Comparison of ENCODE assay signal across 1 cellular context in the genomic region with DNA sequence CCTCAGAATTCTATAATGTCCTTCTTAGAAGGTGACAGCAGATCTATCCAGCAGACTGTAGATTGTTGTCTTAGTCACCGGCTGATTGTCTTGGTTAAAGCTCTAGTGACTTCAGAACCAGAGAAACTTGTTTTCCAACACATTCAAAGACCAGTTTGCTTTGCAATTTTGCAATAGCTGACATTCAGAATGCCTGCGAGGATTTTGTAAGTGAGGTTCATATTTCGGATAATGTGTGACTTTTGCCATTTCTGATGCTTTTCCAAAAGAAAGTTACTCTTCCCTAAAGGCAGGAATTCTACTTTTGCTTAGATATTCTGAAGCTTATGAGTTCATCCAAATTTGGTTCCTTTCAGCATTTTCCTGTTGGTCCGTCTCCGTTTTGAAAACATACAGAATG.
TF ChIP-seq lines count a peak whose summit lies in the region.

No MANE protein-coding gene starts in this region.

TF ChIP-seq in WTC11, 78 proteins besides CTCF, POLR2A, EP300 and RAD21 (continued from another document):
- TF ChIP-seq, protein P1, sequence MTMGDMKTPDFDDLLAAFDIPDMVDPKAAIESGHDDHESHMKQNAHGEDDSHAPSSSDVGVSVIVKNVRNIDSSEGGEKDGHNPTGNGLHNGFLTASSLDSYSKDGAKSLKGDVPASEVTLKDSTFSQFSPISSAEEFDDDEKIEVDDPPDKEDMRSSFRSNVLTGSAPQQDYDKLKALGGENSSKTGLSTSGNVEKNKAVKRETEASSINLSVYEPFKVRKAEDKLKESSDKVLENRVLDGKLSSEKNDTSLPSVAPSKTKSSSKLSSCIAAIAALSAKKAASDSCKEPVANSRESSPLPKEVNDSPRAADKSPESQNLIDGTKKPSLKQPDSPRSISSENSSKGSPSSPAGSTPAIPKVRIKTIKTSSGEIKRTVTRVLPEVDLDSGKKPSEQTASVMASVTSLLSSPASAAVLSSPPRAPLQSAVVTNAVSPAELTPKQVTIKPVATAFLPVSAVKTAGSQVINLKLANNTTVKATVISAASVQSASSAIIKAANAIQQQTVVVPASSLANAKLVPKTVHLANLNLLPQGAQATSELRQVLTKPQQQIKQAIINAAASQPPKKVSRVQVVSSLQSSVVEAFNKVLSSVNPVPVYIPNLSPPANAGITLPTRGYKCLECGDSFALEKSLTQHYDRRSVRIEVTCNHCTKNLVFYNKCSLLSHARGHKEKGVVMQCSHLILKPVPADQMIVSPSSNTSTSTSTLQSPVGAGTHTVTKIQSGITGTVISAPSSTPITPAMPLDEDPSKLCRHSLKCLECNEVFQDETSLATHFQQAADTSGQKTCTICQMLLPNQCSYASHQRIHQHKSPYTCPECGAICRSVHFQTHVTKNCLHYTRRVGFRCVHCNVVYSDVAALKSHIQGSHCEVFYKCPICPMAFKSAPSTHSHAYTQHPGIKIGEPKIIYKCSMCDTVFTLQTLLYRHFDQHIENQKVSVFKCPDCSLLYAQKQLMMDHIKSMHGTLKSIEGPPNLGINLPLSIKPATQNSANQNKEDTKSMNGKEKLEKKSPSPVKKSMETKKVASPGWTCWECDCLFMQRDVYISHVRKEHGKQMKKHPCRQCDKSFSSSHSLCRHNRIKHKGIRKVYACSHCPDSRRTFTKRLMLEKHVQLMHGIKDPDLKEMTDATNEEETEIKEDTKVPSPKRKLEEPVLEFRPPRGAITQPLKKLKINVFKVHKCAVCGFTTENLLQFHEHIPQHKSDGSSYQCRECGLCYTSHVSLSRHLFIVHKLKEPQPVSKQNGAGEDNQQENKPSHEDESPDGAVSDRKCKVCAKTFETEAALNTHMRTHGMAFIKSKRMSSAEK (CRISPR knock-in tag; IDR thresholded peaks at IDR 0.05; ENCODE audit: borderline replicate concordance): no peak
- TF ChIP-seq CBFB (CRISPR knock-in tag; IDR thresholded peaks at IDR 0.05; ENCODE audit: low read depth) (no peak), GABPB1 (CRISPR knock-in tag; IDR thresholded peaks at IDR 0.05) (no peak), JAZF1 (CRISPR knock-in tag; IDR thresholded peaks at IDR 0.05) (no peak), ZNF396 (CRISPR knock-in tag; IDR thresholded peaks at IDR 0.05; ENCODE audit: borderline replicate concordance) (no peak), ZNF416 (CRISPR knock-in tag; IDR thresholded peaks at IDR 0.05) (no peak)
- TF ChIP-seq, protein P2, sequence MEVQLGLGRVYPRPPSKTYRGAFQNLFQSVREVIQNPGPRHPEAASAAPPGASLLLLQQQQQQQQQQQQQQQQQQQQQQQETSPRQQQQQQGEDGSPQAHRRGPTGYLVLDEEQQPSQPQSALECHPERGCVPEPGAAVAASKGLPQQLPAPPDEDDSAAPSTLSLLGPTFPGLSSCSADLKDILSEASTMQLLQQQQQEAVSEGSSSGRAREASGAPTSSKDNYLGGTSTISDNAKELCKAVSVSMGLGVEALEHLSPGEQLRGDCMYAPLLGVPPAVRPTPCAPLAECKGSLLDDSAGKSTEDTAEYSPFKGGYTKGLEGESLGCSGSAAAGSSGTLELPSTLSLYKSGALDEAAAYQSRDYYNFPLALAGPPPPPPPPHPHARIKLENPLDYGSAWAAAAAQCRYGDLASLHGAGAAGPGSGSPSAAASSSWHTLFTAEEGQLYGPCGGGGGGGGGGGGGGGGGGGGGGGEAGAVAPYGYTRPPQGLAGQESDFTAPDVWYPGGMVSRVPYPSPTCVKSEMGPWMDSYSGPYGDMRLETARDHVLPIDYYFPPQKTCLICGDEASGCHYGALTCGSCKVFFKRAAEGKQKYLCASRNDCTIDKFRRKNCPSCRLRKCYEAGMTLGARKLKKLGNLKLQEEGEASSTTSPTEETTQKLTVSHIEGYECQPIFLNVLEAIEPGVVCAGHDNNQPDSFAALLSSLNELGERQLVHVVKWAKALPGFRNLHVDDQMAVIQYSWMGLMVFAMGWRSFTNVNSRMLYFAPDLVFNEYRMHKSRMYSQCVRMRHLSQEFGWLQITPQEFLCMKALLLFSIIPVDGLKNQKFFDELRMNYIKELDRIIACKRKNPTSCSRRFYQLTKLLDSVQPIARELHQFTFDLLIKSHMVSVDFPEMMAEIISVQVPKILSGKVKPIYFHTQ (CRISPR knock-in tag; IDR thresholded peaks at IDR 0.05): no peak
- TF ChIP-seq, protein P3, sequence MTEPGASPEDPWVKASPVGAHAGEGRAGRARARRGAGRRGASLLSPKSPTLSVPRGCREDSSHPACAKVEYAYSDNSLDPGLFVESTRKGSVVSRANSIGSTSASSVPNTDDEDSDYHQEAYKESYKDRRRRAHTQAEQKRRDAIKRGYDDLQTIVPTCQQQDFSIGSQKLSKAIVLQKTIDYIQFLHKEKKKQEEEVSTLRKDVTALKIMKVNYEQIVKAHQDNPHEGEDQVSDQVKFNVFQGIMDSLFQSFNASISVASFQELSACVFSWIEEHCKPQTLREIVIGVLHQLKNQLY (CRISPR knock-in tag; IDR thresholded peaks at IDR 0.05): no peak
- TF ChIP-seq, protein P4, sequence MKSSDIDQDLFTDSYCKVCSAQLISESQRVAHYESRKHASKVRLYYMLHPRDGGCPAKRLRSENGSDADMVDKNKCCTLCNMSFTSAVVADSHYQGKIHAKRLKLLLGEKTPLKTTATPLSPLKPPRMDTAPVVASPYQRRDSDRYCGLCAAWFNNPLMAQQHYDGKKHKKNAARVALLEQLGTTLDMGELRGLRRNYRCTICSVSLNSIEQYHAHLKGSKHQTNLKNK (CRISPR knock-in tag; IDR thresholded peaks at IDR 0.05): no peak
- TF ChIP-seq, protein P5, sequence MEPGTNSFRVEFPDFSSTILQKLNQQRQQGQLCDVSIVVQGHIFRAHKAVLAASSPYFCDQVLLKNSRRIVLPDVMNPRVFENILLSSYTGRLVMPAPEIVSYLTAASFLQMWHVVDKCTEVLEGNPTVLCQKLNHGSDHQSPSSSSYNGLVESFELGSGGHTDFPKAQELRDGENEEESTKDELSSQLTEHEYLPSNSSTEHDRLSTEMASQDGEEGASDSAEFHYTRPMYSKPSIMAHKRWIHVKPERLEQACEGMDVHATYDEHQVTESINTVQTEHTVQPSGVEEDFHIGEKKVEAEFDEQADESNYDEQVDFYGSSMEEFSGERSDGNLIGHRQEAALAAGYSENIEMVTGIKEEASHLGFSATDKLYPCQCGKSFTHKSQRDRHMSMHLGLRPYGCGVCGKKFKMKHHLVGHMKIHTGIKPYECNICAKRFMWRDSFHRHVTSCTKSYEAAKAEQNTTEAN (CRISPR knock-in tag; IDR thresholded peaks at IDR 0.05): no peak
- TF ChIP-seq, protein P6, sequence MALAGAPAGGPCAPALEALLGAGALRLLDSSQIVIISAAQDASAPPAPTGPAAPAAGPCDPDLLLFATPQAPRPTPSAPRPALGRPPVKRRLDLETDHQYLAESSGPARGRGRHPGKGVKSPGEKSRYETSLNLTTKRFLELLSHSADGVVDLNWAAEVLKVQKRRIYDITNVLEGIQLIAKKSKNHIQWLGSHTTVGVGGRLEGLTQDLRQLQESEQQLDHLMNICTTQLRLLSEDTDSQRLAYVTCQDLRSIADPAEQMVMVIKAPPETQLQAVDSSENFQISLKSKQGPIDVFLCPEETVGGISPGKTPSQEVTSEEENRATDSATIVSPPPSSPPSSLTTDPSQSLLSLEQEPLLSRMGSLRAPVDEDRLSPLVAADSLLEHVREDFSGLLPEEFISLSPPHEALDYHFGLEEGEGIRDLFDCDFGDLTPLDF (CRISPR knock-in tag; IDR thresholded peaks at IDR 0.05): no peak
- TF ChIP-seq, protein P7, sequence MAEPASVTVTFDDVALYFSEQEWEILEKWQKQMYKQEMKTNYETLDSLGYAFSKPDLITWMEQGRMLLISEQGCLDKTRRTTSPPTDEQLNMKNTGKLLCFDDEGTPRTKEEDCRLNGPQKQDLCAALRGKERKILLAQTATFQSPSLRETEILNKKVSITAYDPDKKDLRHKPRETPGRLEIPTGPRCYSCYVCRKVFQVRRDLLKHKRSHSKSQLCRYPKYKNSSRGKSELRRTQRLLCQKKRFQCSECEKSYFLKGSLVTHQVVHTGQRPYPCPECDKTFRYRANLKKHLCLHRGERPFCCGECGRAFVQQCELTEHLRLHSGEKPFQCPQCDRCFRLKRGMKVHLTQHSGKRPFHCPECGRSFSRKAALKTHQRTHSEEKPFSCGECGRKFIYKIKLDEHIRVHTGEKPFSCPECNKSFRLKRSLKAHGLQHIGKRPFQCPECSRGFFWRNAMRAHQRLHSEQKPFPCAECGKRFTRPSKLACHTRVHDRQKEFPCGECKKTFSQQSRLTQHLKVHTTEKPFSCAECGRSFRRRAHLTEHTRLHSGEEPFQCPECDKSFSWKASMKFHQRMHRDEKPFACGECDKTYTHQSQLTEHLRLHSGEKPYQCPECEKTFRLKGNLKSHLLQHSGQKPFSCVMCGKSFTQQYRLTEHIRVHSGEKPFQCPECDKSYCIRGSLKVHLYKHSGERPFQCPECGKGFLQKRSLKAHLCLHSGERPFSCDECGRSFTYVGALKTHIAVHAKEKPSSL (CRISPR knock-in tag; conservative IDR thresholded peaks at IDR 0.05): no peak
- TF ChIP-seq, protein P8, sequence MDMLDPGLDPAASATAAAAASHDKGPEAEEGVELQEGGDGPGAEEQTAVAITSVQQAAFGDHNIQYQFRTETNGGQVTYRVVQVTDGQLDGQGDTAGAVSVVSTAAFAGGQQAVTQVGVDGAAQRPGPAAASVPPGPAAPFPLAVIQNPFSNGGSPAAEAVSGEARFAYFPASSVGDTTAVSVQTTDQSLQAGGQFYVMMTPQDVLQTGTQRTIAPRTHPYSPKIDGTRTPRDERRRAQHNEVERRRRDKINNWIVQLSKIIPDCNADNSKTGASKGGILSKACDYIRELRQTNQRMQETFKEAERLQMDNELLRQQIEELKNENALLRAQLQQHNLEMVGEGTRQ (CRISPR knock-in tag; IDR thresholded peaks at IDR 0.05): no peak
